Comparison of ENCODE assay signal across 29 cellular contexts in genomic region chr2:107585851-107586250, GRCh38.
DNase-seq lines count a peak whose midpoint lies in the region; ATAC-seq and TF ChIP-seq lines count a peak whose summit lies in the region.
"Had no signal": no experiment of that assay in that cellular context is flagged by ENCODE, and none has a peak within 500 bp of the region (broad histone marks: within the 10 kb centered on the region; RNA-seq: fewer than 3 reads in every experiment).

No MANE protein-coding gene starts in this region.

- H3K9me3 ChIP-seq in neural progenitor cell (ENCODE audit: low read depth) = no peaks in the 10 kb centered on the region
- H3K9me3 ChIP-seq: gastroesophageal sphincter, mucosa of descending colon, psoas muscle had no signal

- peak; percentile 61 for ATAC-seq in esophagus mucosa
- no peak for ATAC-seq in HG02840 (IDR thresholded peaks at IDR 0.05; ENCODE audit: low FRiP score, unreplicated experiment)
- ATAC-seq: activated CD8-positive, alpha-beta memory T cell treated with anti-CD3 and anti-CD28 coated beads, Interleukin-2, amount 10 ng/mL, durations not matched to agents 7 days and 5 days; activated T-cell treated with anti-CD3 and anti-CD28 coated beads, Interleukin-2, amount 50 U/mL, for 72 hours; gastroesophageal sphincter; mucosa of descending colon; psoas muscle had no signal

- no peak overlapping the region for H3K27ac ChIP-seq in RWPE1
- no peak overlapping the region for H3K27ac ChIP-seq in neural progenitor cell
- H3K27ac ChIP-seq: gastroesophageal sphincter, psoas muscle, skin epidermis, VCaP had no signal

- H3K4me1 ChIP-seq in neural progenitor cell = no peaks in the 10 kb centered on the region
- H3K4me1 ChIP-seq: gastroesophageal sphincter, psoas muscle had no signal

- DNase-seq in HFFc6 = peak; percentile 5
- peak; percentile 21 for DNase-seq in RWPE1 (ENCODE audit: low spot score)
- peak; percentile 66 for DNase-seq in renal cortical epithelial cell (ENCODE audit: low read depth)
- DNase-seq in neural progenitor cell (ENCODE audit: low spot score) = no peak
- DNase-seq in NCI-H1694 treated with DMSO at 0.1 percent for 48 hours (lab: John Stamatoyannopoulos, UW) = no peak
- DNase-seq in epidermal melanocyte (ENCODE audit: insufficient read length, low spot score) = no peak
- DNase-seq: activated CD8-positive, alpha-beta memory T cell treated with anti-CD3 and anti-CD28 coated beads, Interleukin-2, amount 10 ng/mL, durations not matched to agents 7 days and 5 days; activated naive CD4-positive, alpha-beta T cell treated with Interleukin-2 at 50 U/mL for 16 hours; activated T-cell treated with anti-CD3 and anti-CD28 coated beads, Interleukin-2, amount 50 U/mL, for 72 hours; CD4-positive, alpha-beta memory T cell; central memory CD4-positive, alpha-beta T cell; DMS 273 treated with DMSO at 0.1 percent for 48 hours; erythroblast; GDM1; KG1; mucosa of descending colon; NCI-H1694; NCI-H226; NCI-H748 treated with DMSO at 0.1 percent for 48 hours; nephron progenitor cell; psoas muscle had no signal

- no peaks in the 10 kb centered on the region for H3K36me3 ChIP-seq in neural progenitor cell
- H3K36me3 ChIP-seq: gastroesophageal sphincter had no signal

- H3K36me3 Mint-ChIP-seq in HFFc6 (ENCODE audit: low read depth) (no peaks in the 10 kb centered on the region), neural progenitor cell (no peaks in the 10 kb centered on the region)
- H3K36me3 Mint-ChIP-seq: activated CD8-positive, alpha-beta memory T cell treated with anti-CD3 and anti-CD28 coated beads, Interleukin-2, amount 10 ng/mL, durations not matched to agents 7 days and 5 days; CD4-positive, alpha-beta memory T cell; type B pancreatic cell had no signal

- TF ChIP-seq CTCF in HFFc6 (IDR thresholded peaks at IDR 0.05) (no peak), RWPE1 (conservative IDR thresholded peaks at IDR 0.05; ENCODE audit: low read depth) (no peak), neural progenitor cell (IDR thresholded peaks at IDR 0.05) (no peak)

- H3K4me2 ChIP-seq in neural progenitor cell = no peak overlapping the region

- no peaks in the 10 kb centered on the region for H4K20me1 ChIP-seq in neural progenitor cell (ENCODE audit: low read depth)

- H2AFZ ChIP-seq in neural progenitor cell (replicated peaks) = no peak overlapping the region

- H3K4me3 Mint-ChIP-seq in HFFc6 (peak overlapping the region; percentile 68), neural progenitor cell (no peak overlapping the region)
- H3K4me3 Mint-ChIP-seq: activated CD4-positive, alpha-beta T cell treated with anti-CD3 and anti-CD28 coated beads, Interleukin-2, amount 10 ng/mL, durations not matched to agents 24 days and 14 days; activated CD8-positive, alpha-beta memory T cell treated with anti-CD3 and anti-CD28 coated beads, Interleukin-2, amount 10 ng/mL, durations not matched to agents 7 days and 5 days; activated T-cell treated with anti-CD3 and anti-CD28 coated beads, Interleukin-2, amount 50 U/mL, for 72 hours; CD4-positive, alpha-beta memory T cell; nephron progenitor cell; T-helper 2 cell treated with Interferon-gamma antibody and Interleukin-4, amounts not matched to agents 5 μg/mL and 100 μg/mL, for 36 hours; type B pancreatic cell had no signal

- H3K4me1 Mint-ChIP-seq in HFFc6 (ENCODE audit: low read depth) = peaks cover 39% of the 10 kb centered on the region
- H3K4me1 Mint-ChIP-seq in neural progenitor cell = no peaks in the 10 kb centered on the region
- H3K4me1 Mint-ChIP-seq: activated CD4-positive, alpha-beta T cell treated with anti-CD3 and anti-CD28 coated beads, Interleukin-2, amount 10 ng/mL, durations not matched to agents 24 days and 14 days; activated CD8-positive, alpha-beta memory T cell treated with anti-CD3 and anti-CD28 coated beads, Interleukin-2, amount 10 ng/mL, durations not matched to agents 7 days and 5 days; CD4-positive, alpha-beta memory T cell had no signal

- H3K9ac ChIP-seq in neural progenitor cell = no peak overlapping the region

- POLR2A ChIA-PET in RWPE1 (lab: Yijun Ruan, JAX; ENCODE audit: low non-redundant PET) = no interaction called here

- no peaks in the 10 kb centered on the region for H3F3A ChIP-seq in neural progenitor cell (ENCODE audit: low read depth)

- H3K4me3 ChIP-seq in neural progenitor cell = no peak overlapping the region
- H3K4me3 ChIP-seq: gastroesophageal sphincter, mucosa of descending colon, psoas muscle, skin epidermis had no signal

- CTCF ChIA-PET in RWPE1 (lab: Yijun Ruan, JAX) = no interaction called here

- H3K27ac Mint-ChIP-seq in HFFc6 (peak overlapping the region; percentile 68), neural progenitor cell (no peak overlapping the region)
- H3K27ac Mint-ChIP-seq: activated CD4-positive, alpha-beta T cell treated with anti-CD3 and anti-CD28 coated beads, Interleukin-2, amount 10 ng/mL, durations not matched to agents 24 days and 14 days; activated CD8-positive, alpha-beta memory T cell treated with anti-CD3 and anti-CD28 coated beads, Interleukin-2, amount 10 ng/mL, durations not matched to agents 7 days and 5 days; activated T-cell treated with anti-CD3 and anti-CD28 coated beads, Interleukin-2, amount 50 U/mL, for 72 hours; CD4-positive, alpha-beta memory T cell; nephron progenitor cell; T-helper 2 cell treated with Interferon-gamma antibody and Interleukin-4, amounts not matched to agents 5 μg/mL and 100 μg/mL, for 36 hours; type B pancreatic cell had no signal

- H3K79me2 ChIP-seq in neural progenitor cell (ENCODE audit: low read depth) = no peaks in the 10 kb centered on the region

- no peaks in the 10 kb centered on the region for H3K27me3 ChIP-seq in neural progenitor cell
- H3K27me3 ChIP-seq: gastroesophageal sphincter had no signal

- H3K9me3 Mint-ChIP-seq in HFFc6 (no peaks in the 10 kb centered on the region), neural progenitor cell (no peaks in the 10 kb centered on the region)
- H3K9me3 Mint-ChIP-seq: activated CD4-positive, alpha-beta T cell treated with anti-CD3 and anti-CD28 coated beads, Interleukin-2, amount 10 ng/mL, durations not matched to agents 24 days and 14 days; nephron progenitor cell; T-helper 2 cell treated with Interferon-gamma antibody and Interleukin-4, amounts not matched to agents 5 μg/mL and 100 μg/mL, for 36 hours; type B pancreatic cell had no signal

- H3K27me3 Mint-ChIP-seq in HFFc6 (ENCODE audit: insufficient read depth) (no peaks in the 10 kb centered on the region), neural progenitor cell (ENCODE audit: insufficient read depth, low read depth) (no peaks in the 10 kb centered on the region)
- H3K27me3 Mint-ChIP-seq: activated CD4-positive, alpha-beta T cell treated with anti-CD3 and anti-CD28 coated beads, Interleukin-2, amount 10 ng/mL, durations not matched to agents 24 days and 14 days; activated CD8-positive, alpha-beta memory T cell treated with anti-CD3 and anti-CD28 coated beads, Interleukin-2, amount 10 ng/mL, durations not matched to agents 7 days and 5 days; type B pancreatic cell had no signal

Comparison
In these comparisons a context has a peak if more than half of its experiments do, and no peak if none do; other contexts are left out.
1. DNase-seq: peak in HFFc6 (single experiment), RWPE1 (single experiment) and renal cortical epithelial cell (single experiment); none in neural progenitor cell (single experiment), NCI-H1694 treated with DMSO at 0.1 percent for 48 hours (single experiment) and epidermal melanocyte (single experiment).